Comparison of ENCODE assay signal across 8 cellular contexts in the genomic region with DNA sequence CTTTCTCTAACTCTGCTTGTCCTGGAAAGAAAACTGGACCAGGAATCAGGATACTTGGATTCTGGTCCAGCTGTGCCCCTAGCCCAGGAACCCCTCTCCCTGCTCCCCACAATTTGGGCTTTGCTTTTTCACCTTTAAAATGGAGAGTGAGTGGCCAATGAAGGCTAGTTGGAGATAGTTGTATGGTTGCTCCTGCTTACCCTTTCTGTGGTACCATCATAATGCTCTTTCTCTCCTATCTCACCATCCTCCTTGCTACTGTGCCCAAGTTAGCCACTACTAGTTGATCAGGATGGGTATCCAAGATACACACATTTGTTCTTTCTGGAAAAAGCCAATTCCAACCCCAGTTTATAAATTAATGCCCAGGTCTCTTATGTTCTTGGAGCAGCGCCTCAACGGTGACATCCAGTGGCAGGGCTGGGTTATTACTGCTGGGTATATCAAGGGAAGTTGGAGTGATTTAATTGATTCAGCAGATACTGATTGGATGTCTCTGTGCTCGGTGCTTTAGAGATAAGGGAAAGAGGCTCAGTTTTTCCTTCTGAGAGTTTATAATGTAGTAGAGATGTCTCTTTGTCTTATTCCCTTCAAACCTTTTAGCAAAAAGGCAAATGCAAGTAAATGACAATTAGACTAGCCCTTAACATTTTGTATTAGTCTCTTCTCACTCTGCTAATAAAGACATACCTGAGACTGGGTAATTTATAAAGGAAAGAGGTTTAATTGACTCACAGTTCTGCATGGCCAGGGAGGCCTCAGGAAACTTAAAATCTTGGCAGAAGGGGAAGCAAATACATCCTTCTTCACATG. TPM values are rescaled to one million over a fixed set of nuclear protein-coding genes. Genes with fewer than 3 reads are reported as not detected.
DNase-seq lines count a peak whose midpoint lies in the region; TF ChIP-seq lines count a peak whose summit lies in the region.

No MANE protein-coding gene starts in this region.

- peak overlapping the region; percentile 60 for H3K27ac Mint-ChIP-seq in HFFc6
- no peak overlapping the region for H3K27ac Mint-ChIP-seq in activated CD4-positive, alpha-beta memory T cell treated with anti-CD3 and anti-CD28 coated beads for 36 hours

- in situ Hi-C loops in G401 (cut with HindIII; ENCODE audit: low sequenced_read_pairs) = no loop called here

- peaks cover 7% of the 10 kb centered on the region; the same call in 1 of the 2 replicates for H3K4me1 Mint-ChIP-seq in HFFc6 (ENCODE audit: low read depth)
- H3K4me1 Mint-ChIP-seq in activated CD4-positive, alpha-beta memory T cell treated with anti-CD3 and anti-CD28 coated beads for 36 hours (ENCODE audit: low read depth) = peaks cover 15% of the 10 kb centered on the region

- intact Hi-C loops in activated CD4-positive, alpha-beta memory T cell treated with anti-CD3 and anti-CD28 coated beads for 36 hours (cut with micrococcal nuclease) = loop anchor here (1.0 to 2.0 kb wide), 2 partner anchors 53 to 162 kb away; no protein-coding TSS in a partner anchor

- peak; percentile 93 for TF ChIP-seq CTCF in HFFc6 (IDR thresholded peaks at IDR 0.05)

- H3K4me3 Mint-ChIP-seq in HFFc6 = no peak overlapping the region
- no peak overlapping the region for H3K4me3 Mint-ChIP-seq in activated CD4-positive, alpha-beta memory T cell treated with anti-CD3 and anti-CD28 coated beads for 36 hours

- DNase-seq in G401 (ENCODE audit: low spot score) (peak; percentile 56), HFFc6 (peak; percentile 66), NCI-H460 (ENCODE audit: extremely low read depth, low read depth) (peak; percentile 69), mesenteric fat pad (ENCODE audit: low spot score) (peak; percentile 81), KG1 (lab: John Stamatoyannopoulos, UW) (no peak)
- DNase-seq in activated CD4-positive, alpha-beta memory T cell treated with anti-CD3 and anti-CD28 coated beads for 36 hours = peak; percentile 75
- peak; percentile 36 for DNase-seq in effector CD8-positive, alpha-beta T cell (lab: John Stamatoyannopoulos, UW)
- peak; percentile 24 to 33 for DNase-seq in stimulated activated CD8-positive, alpha-beta memory T cell treated with anti-CD3 and anti-CD28 coated beads, Interleukin-4, amount 100 ng/mL, for 4 hours (ENCODE audit: low read depth in 2 of 2, low spot score in 1 of 2)

- no peaks in the 10 kb centered on the region; the same call in none of the 2 replicates for H3K27me3 Mint-ChIP-seq in HFFc6 (ENCODE audit: insufficient read depth)
- no peaks in the 10 kb centered on the region for H3K27me3 Mint-ChIP-seq in activated CD4-positive, alpha-beta memory T cell treated with anti-CD3 and anti-CD28 coated beads for 36 hours

- peaks cover 38% of the 10 kb centered on the region for H3K36me3 Mint-ChIP-seq in HFFc6 (ENCODE audit: low read depth)
- peaks cover 66% of the 10 kb centered on the region for H3K36me3 Mint-ChIP-seq in activated CD4-positive, alpha-beta memory T cell treated with anti-CD3 and anti-CD28 coated beads for 36 hours

- no peaks in the 10 kb centered on the region for H3K9me3 Mint-ChIP-seq in HFFc6
- no peaks in the 10 kb centered on the region for H3K9me3 Mint-ChIP-seq in activated CD4-positive, alpha-beta memory T cell treated with anti-CD3 and anti-CD28 coated beads for 36 hours

- CTCF ChIA-PET in activated CD4-positive, alpha-beta memory T cell treated with anti-CD3 and anti-CD28 coated beads for 36 hours (lab: Charles Lee) = interaction anchor here (5.8 kb wide), 1 partner anchor 161 kb away, joined by 35 read pairs; no protein-coding TSS in a partner anchor

- POLR2A ChIA-PET in activated CD4-positive, alpha-beta memory T cell treated with anti-CD3 and anti-CD28 coated beads for 36 hours (lab: Charles Lee) = no interaction called here

RNA-seq across cellular contexts. Expression of gene FAXDC2, which starts 38.5 kb away (rescaled TPM):
- total RNA-seq in G401 (2014; rRNA removed; shearing (Covaris generic)) = 7.9 and 10.3 TPM in 2 replicates
- total RNA-seq in HFFc6 (2021; fragmentation: NEBNext Ultra II Directional; extraction: Animal tissue kit (Norgen Biotek cat#: 25700)) = 1 to 10 TPM; 3.1 to 4.7 (median 3.6) TPM
- total RNA-seq in NCI-H460 (2014; rRNA removed; shearing (Covaris generic)) = not detected in 2 replicates
- polyA plus RNA-seq in NCI-H460 (2014; cell fraction: nucleus; rRNA removed) = not detected in 2 replicates
- not detected for total RNA-seq in activated CD4-positive, alpha-beta memory T cell treated with anti-CD3 and anti-CD28 coated beads for 36 hours
- 13.2 TPM for total RNA-seq in mesenteric fat pad

RNA-seq across cellular contexts. Expression of gene CNOT8, which starts 46.6 kb away (rescaled TPM):
- 63.0 and 69.6 TPM in 2 replicates for total RNA-seq in G401 (2014; rRNA removed; shearing (Covaris generic))
- total RNA-seq in HFFc6 (2021; fragmentation: NEBNext Ultra II Directional; extraction: Animal tissue kit (Norgen Biotek cat#: 25700)) = 10 to 100 TPM; 29.5 to 38.6 (median 30.8) TPM
- 67.3 and 81.2 TPM in 2 replicates for total RNA-seq in NCI-H460 (2014; rRNA removed; shearing (Covaris generic))
- polyA plus RNA-seq in NCI-H460 (2014; cell fraction: nucleus; rRNA removed) = 51.2 and 99.2 TPM in 2 replicates
- total RNA-seq in activated CD4-positive, alpha-beta memory T cell treated with anti-CD3 and anti-CD28 coated beads for 36 hours = 10 to 100 TPM; 66.5 to 66.9 TPM
- 45.0 TPM for total RNA-seq in mesenteric fat pad

RNA-seq across cellular contexts. Expression of gene LARP1, which starts 56.7 kb away (rescaled TPM):
- 25.3 and 28.8 TPM in 2 replicates for total RNA-seq in G401 (2014; rRNA removed; shearing (Covaris generic))
- 100 to 1,000 TPM; 204 to 228 (median 208) TPM for total RNA-seq in HFFc6 (2021; fragmentation: NEBNext Ultra II Directional; extraction: Animal tissue kit (Norgen Biotek cat#: 25700))
- total RNA-seq in NCI-H460 (2014; rRNA removed; shearing (Covaris generic)) = 79.8 and 86.0 TPM in 2 replicates
- polyA plus RNA-seq in NCI-H460 (2014; cell fraction: nucleus; rRNA removed) = 98.0 and 99.8 TPM in 2 replicates
- 100 to 1,000 TPM; 186 to 201 TPM for total RNA-seq in activated CD4-positive, alpha-beta memory T cell treated with anti-CD3 and anti-CD28 coated beads for 36 hours
- 202 TPM for total RNA-seq in mesenteric fat pad
